ENCODE assay signal across 10 cellular contexts in genomic region chr10:110529596-110530011, GRCh38. TPM values are rescaled to one million over a fixed set of nuclear protein-coding genes. Genes with fewer than 3 reads are reported as not detected.
DNase-seq lines count a peak whose midpoint lies in the region; ATAC-seq, FAIRE-seq and TF ChIP-seq lines count a peak whose summit lies in the region.
"Had no signal": no experiment of that assay in that cellular context is flagged by ENCODE, and none has a peak within 500 bp of the region (broad histone marks: within the 10 kb centered on the region; RNA-seq: fewer than 3 reads in every experiment).

No MANE protein-coding gene starts in this region.

- peak overlapping the region; percentile 46 for H3K4me3 Mint-ChIP-seq in activated CD4-positive, alpha-beta T cell treated with anti-CD3 and anti-CD28 coated beads, Interleukin-2, amount 10 ng/mL, durations not matched to agents 24 days and 14 days
- peak overlapping the region; percentile 19 to 53 for H3K4me3 Mint-ChIP-seq in effector memory CD8-positive, alpha-beta T cell

- 50 to 79% methylated on average over 5 to 6 of the region's 6 CpGs for WGBS in body of pancreas, 2 donors

- TF ChIP-seq CTCF in body of pancreas (IDR thresholded peaks at IDR 0.05), result no peak

- DNase-seq in activated CD4-positive, alpha-beta T cell treated with anti-CD3 and anti-CD28 coated beads, Interleukin-2, amount 10 ng/mL, durations not matched to agents 24 days and 14 days, result no peak
- no peak for DNase-seq in activated CD4-positive, alpha-beta T cell treated with anti-CD3 and anti-CD28 coated beads for 48 hours
- DNase-seq in SJSA1 (ENCODE audit: low read depth in 1 of 2, low spot score in 2 of 2) (no peak), NCI-H2196 (lab: John Stamatoyannopoulos, UW; ENCODE audit: unreplicated experiment) (no peak), H54 (ENCODE audit: insufficient read length, low spot score) (no peak), body of pancreas (no peak)
- DNase-seq in effector memory CD8-positive, alpha-beta T cell, result peak; percentile 29 to 51 (median 40)
- peak; percentile 19 for DNase-seq in stimulated activated CD8-positive, alpha-beta memory T cell treated with anti-CD3 and anti-CD28 coated beads, Interleukin-12 subunit alpha, Interleukin-12 subunit beta, amount 100 ng/mL, for 4 hours (ENCODE audit: low read depth)

- peaks cover 59% of the 10 kb centered on the region for H3K4me1 ChIP-seq in SJSA1 (replicated peaks)
- H3K4me1 ChIP-seq in body of pancreas, result peaks cover 6% of the 10 kb centered on the region

- H3K36me3 Mint-ChIP-seq in activated CD4-positive, alpha-beta T cell treated with anti-CD3 and anti-CD28 coated beads, Interleukin-2, amount 10 ng/mL, durations not matched to agents 24 days and 14 days (ENCODE audit: low read depth), result peaks cover 16% of the 10 kb centered on the region
- H3K36me3 Mint-ChIP-seq in effector memory CD8-positive, alpha-beta T cell (ENCODE audit: insufficient read depth), result peaks cover 8% of the 10 kb centered on the region
- H3K36me3 Mint-ChIP-seq: IgD-negative memory B cell had no signal

- no peak for TF ChIP-seq POLR2A in H54 (IDR thresholded peaks at IDR 0.05; ENCODE audit: low read depth, low read length)
- no peak for TF ChIP-seq POLR2A in body of pancreas (IDR thresholded peaks at IDR 0.05)

- H3K27me3 Mint-ChIP-seq in activated CD4-positive, alpha-beta T cell treated with anti-CD3 and anti-CD28 coated beads, Interleukin-2, amount 10 ng/mL, durations not matched to agents 24 days and 14 days, result no peaks in the 10 kb centered on the region
- no peaks in the 10 kb centered on the region for H3K27me3 Mint-ChIP-seq in effector memory CD8-positive, alpha-beta T cell

- H3K36me3 ChIP-seq in SJSA1, result 0 out of 2 replicates have a peak, but pooled peaks cover 2% of the 10 kb centered on the region
- no peaks in the 10 kb centered on the region for H3K36me3 ChIP-seq in body of pancreas (replicated peaks in 1 of 2; ENCODE audit: insufficient read depth in 1 of 2, low read depth in 2 of 2)

- no peak for FAIRE-seq in H54 (lab: Jason Lieb, UNC)
- FAIRE-seq: TTC549 had no signal

- peak overlapping the region; percentile 80 for H3K27ac Mint-ChIP-seq in activated CD4-positive, alpha-beta T cell treated with anti-CD3 and anti-CD28 coated beads, Interleukin-2, amount 10 ng/mL, durations not matched to agents 24 days and 14 days
- peak overlapping the region in 1 of 2 donors; percentile 45 for H3K27ac Mint-ChIP-seq in effector memory CD8-positive, alpha-beta T cell

- H3K4me3 ChIP-seq in SJSA1, result no peak overlapping the region
- H3K4me3 ChIP-seq in body of pancreas, result no peak overlapping the region

- H3K27me3 ChIP-seq in SJSA1 (replicated peaks) (no peaks in the 10 kb centered on the region), body of pancreas (peaks cover 0 to 3% of the 10 kb centered on the region in 2 donors)

- H3K9me3 ChIP-seq in SJSA1 (replicated peaks) (peaks cover 4% of the 10 kb centered on the region; the same call in 1 of the 2 replicates), body of pancreas (no peaks in the 10 kb centered on the region)

- no peaks in the 10 kb centered on the region for H3K9me3 Mint-ChIP-seq in activated CD4-positive, alpha-beta T cell treated with anti-CD3 and anti-CD28 coated beads, Interleukin-2, amount 10 ng/mL, durations not matched to agents 24 days and 14 days
- H3K9me3 Mint-ChIP-seq in effector memory CD8-positive, alpha-beta T cell, result no peaks in the 10 kb centered on the region
- H3K9me3 Mint-ChIP-seq: IgD-negative memory B cell had no signal

- peaks cover 62% of the 10 kb centered on the region for H3K4me1 Mint-ChIP-seq in activated CD4-positive, alpha-beta T cell treated with anti-CD3 and anti-CD28 coated beads, Interleukin-2, amount 10 ng/mL, durations not matched to agents 24 days and 14 days
- peaks cover 25 to 28% of the 10 kb centered on the region in 2 donors for H3K4me1 Mint-ChIP-seq in effector memory CD8-positive, alpha-beta T cell (ENCODE audit: low read depth in 2 of 2)

- intact Hi-C loops in activated CD4-positive, alpha-beta T cell treated with anti-CD3 and anti-CD28 coated beads, Interleukin-2, amount 10 ng/mL, durations not matched to agents 24 days and 14 days (cut with micrococcal nuclease), result loop anchor here (1.0 to 5.0 kb wide), 7 partner anchors 17 to 277 kb away; no protein-coding TSS in a partner anchor
- intact Hi-C loops in body of pancreas (cut with DNase I), result no loop called here

- peak overlapping the region; percentile 52; the same call in 1 of the 2 replicates for H3K27ac ChIP-seq in SJSA1
- H3K27ac ChIP-seq in body of pancreas, result peak overlapping the region in 1 of 4 donors; percentile 29

- peak; percentile 89 for ATAC-seq in effector memory CD8-positive, alpha-beta T cell (replicated peaks)
- ATAC-seq in body of pancreas, result no peak

RNA-seq across cellular contexts. Expression of gene DUSP5, which starts 31.9 kb away (rescaled TPM):
- total RNA-seq in activated CD4-positive, alpha-beta T cell treated with anti-CD3 and anti-CD28 coated beads, Interleukin-2, amount 10 ng/mL, durations not matched to agents 24 days and 14 days, result 76.0 and 79.9 TPM in 2 replicates
- total RNA-seq in SJSA1 (2014; rRNA removed; shearing (Covaris generic)), result 12.9 and 18.9 TPM in 2 replicates
- total RNA-seq in body of pancreas, result 1 to 10 TPM; 6.2 to 9.2 TPM

RNA-seq across cellular contexts. Expression of gene SMC3, which starts 37.9 kb away (rescaled TPM):
- total RNA-seq in activated CD4-positive, alpha-beta T cell treated with anti-CD3 and anti-CD28 coated beads, Interleukin-2, amount 10 ng/mL, durations not matched to agents 24 days and 14 days, result 82.2 and 87.3 TPM in 2 replicates
- total RNA-seq in SJSA1 (2014; rRNA removed; shearing (Covaris generic)), result 65.0 and 69.5 TPM in 2 replicates
- total RNA-seq in body of pancreas, result 10 to 100 TPM; 18.4 to 22.1 TPM

Comparison
In these comparisons a context has a peak if more than half of its experiments do, and no peak if none do; other contexts are left out.
1. DNase-seq: peak in effector memory CD8-positive, alpha-beta T cell (3 of 3) and stimulated activated CD8-positive, alpha-beta memory T cell treated with anti-CD3 and anti-CD28 coated beads, Interleukin-12 subunit alpha, Interleukin-12 subunit beta, amount 100 ng/mL, for 4 hours (single experiment); none in activated CD4-positive, alpha-beta T cell treated with anti-CD3 and anti-CD28 coated beads, Interleukin-2, amount 10 ng/mL, durations not matched to agents 24 days and 14 days (single experiment), activated CD4-positive, alpha-beta T cell treated with anti-CD3 and anti-CD28 coated beads for 48 hours (single experiment), SJSA1 (0 of 2), NCI-H2196 (single experiment), H54 (single experiment) and body of pancreas (0 of 4).